ENCODE assay signal across 17 cellular contexts in genomic region chr17:4514206-4514605, GRCh38. TPM values are rescaled to one million over a fixed set of nuclear protein-coding genes. Genes with fewer than 3 reads are reported as not detected.
DNase-seq lines count a peak whose midpoint lies in the region; ATAC-seq and TF ChIP-seq lines count a peak whose summit lies in the region.
"Had no signal": no experiment of that assay in that cellular context is flagged by ENCODE, and none has a peak within 500 bp of the region (broad histone marks: within the 10 kb centered on the region; RNA-seq: fewer than 3 reads in every experiment).

No MANE protein-coding gene starts in this region.

- no peak overlapping the region for H3K27ac ChIP-seq in H9 (ENCODE audit: insufficient read length, low read depth, low read length)
- H3K27ac ChIP-seq in cingulate gyrus (ENCODE audit: low read depth, low read length), result peak overlapping the region; percentile 19
- H3K27ac ChIP-seq in lower lobe of right lung, result peak overlapping the region; percentile 70
- H3K27ac ChIP-seq in stomach, result peak overlapping the region; percentile 49 to 90 (median 78)
- H3K27ac ChIP-seq: SJCRH30 had no signal

- H3K79me2 ChIP-seq in H9 (ENCODE audit: insufficient read depth, low read length), result no peaks in the 10 kb centered on the region

- no peaks in the 10 kb centered on the region for H3K4me1 ChIP-seq in H9 (ENCODE audit: insufficient read depth, low read length)
- H3K4me1 ChIP-seq in lower lobe of right lung, result peaks cover 84% of the 10 kb centered on the region
- peaks cover 59 to 85% (median 71%) of the 10 kb centered on the region in 4 donors for H3K4me1 ChIP-seq in stomach
- H3K4me1 ChIP-seq: SJCRH30 had no signal

- H2BK15ac ChIP-seq in H9 (ENCODE audit: low read depth, low read length), result no peak overlapping the region

- peaks cover 30% of the 10 kb centered on the region for H3K27me3 Mint-ChIP-seq in H9 (ENCODE audit: low read depth)

- H2BK120ac ChIP-seq in H9 (ENCODE audit: low read depth, low read length, poor library complexity, severe bottlenecking), result no peak overlapping the region

- no peak overlapping the region for H2AFZ ChIP-seq in H9 (ENCODE audit: low read length)

- H3K9me3 Mint-ChIP-seq in H9, result no peaks in the 10 kb centered on the region; a peak in 1 of 5 replicates
- H3K9me3 Mint-ChIP-seq: T-helper 2 cell treated with Interferon-gamma antibody and Interleukin-4, amounts not matched to agents 5 μg/mL and 100 μg/mL, for 36 hours had no signal

- no peak for TF ChIP-seq POLR2A in stomach (IDR thresholded peaks at IDR 0.05)

- no peak overlapping the region; a peak in 1 of 7 replicates for H3K27ac Mint-ChIP-seq in H9
- H3K27ac Mint-ChIP-seq: T-helper 2 cell treated with Interferon-gamma antibody and Interleukin-4, amounts not matched to agents 5 μg/mL and 100 μg/mL, for 36 hours had no signal

- no peak for DNase-seq in H9
- peak; percentile 75 for DNase-seq in lower lobe of right lung
- peak; percentile 78 for DNase-seq in stomach
- DNase-seq in DMS79 (lab: John Stamatoyannopoulos, UW), result no peak
- no peak for DNase-seq in NCI-H1105 (lab: John Stamatoyannopoulos, UW)
- no peak for DNase-seq in NCI-H2171 (lab: John Stamatoyannopoulos, UW)
- DNase-seq in omental fat pad (ENCODE audit: low spot score), result no peak
- DNase-seq: activated CD4-positive, alpha-beta T cell treated with anti-CD3 and anti-CD28 coated beads for 4 hours; activated naive CD4-positive, alpha-beta T cell treated with anti-CD3 and anti-CD28 coated beads, Interleukin-2, amount 50 U/mL, for 16 hours; activated T-cell treated with anti-CD3 and anti-CD28 coated beads for 4 hours; AML-193; NCI-H524 treated with DMSO at 0.1 percent for 48 hours; SJCRH30 had no signal

- H3K36me3 ChIP-seq in lower lobe of right lung (no peaks in the 10 kb centered on the region), stomach (no peaks in the 10 kb centered on the region)
- H3K36me3 ChIP-seq: SJCRH30 had no signal

- H3K4me3 ChIP-seq in lower lobe of right lung (no peak overlapping the region), stomach (no peak overlapping the region)
- H3K4me3 ChIP-seq: esophagus muscularis mucosa, K562, SJCRH30 had no signal

- no peak overlapping the region for H2BK20ac ChIP-seq in H9 (ENCODE audit: low read depth, low read length, poor library complexity, severe bottlenecking)

- H3K23me2 ChIP-seq in H9 (ENCODE audit: insufficient read length, low read depth, low read length, poor library complexity, severe bottlenecking), result no peaks in the 10 kb centered on the region

- no peak overlapping the region for H3K4me3 Mint-ChIP-seq in H9
- H3K4me3 Mint-ChIP-seq: T-helper 2 cell treated with Interferon-gamma antibody and Interleukin-4, amounts not matched to agents 5 μg/mL and 100 μg/mL, for 36 hours had no signal

- no peak overlapping the region for H2AK5ac ChIP-seq in H9 (ENCODE audit: insufficient read length, low read length)

- no peak overlapping the region for H2BK5ac ChIP-seq in H9 (ENCODE audit: insufficient read length, low read length)

- no peak overlapping the region for H4K8ac ChIP-seq in H9 (replicated peaks; ENCODE audit: insufficient read length, low read depth, low read length)

- H3K56ac ChIP-seq in H9 (ENCODE audit: insufficient read length, low read depth, low read length), result no peak overlapping the region

- H4K20me1 ChIP-seq in H9 (ENCODE audit: control insufficient read depth, insufficient read depth, insufficient read length), result no peaks in the 10 kb centered on the region

- H4K5ac ChIP-seq in H9 (ENCODE audit: insufficient read length, low read depth, low read length), result no peak overlapping the region

- H3K4ac ChIP-seq in H9 (ENCODE audit: low read depth, low read length), result no peak overlapping the region

- no peak overlapping the region for H3K9ac ChIP-seq in H9 (ENCODE audit: extremely low read depth, insufficient read length, low read length)

- no peak overlapping the region for H2BK12ac ChIP-seq in H9 (ENCODE audit: insufficient read length, low read depth, low read length)

- intact Hi-C loops in lower lobe of right lung (cut with DNase I), result no loop called here
- intact Hi-C loops in stomach (cut with DNase I; ENCODE audit: low total_unique reads), result no loop called here

- H3T11ph ChIP-seq in H9 (ENCODE audit: low read length), result no peak overlapping the region

- no peaks in the 10 kb centered on the region for H3K27me3 ChIP-seq in H9 (ENCODE audit: insufficient read depth, low read length)
- no peaks in the 10 kb centered on the region for H3K27me3 ChIP-seq in lower lobe of right lung (ENCODE audit: low read depth)
- no peaks in the 10 kb centered on the region for H3K27me3 ChIP-seq in stomach
- H3K27me3 ChIP-seq: esophagus muscularis mucosa, SJCRH30 had no signal

- H4K91ac ChIP-seq in H9 (ENCODE audit: insufficient read length, low read depth, low read length), result no peak overlapping the region

- no peak overlapping the region for H3K18ac ChIP-seq in H9 (ENCODE audit: insufficient read length, low read depth, low read length)

- peaks cover 7 to 20% of the 10 kb centered on the region in 2 experiments for H3K4me1 Mint-ChIP-seq in H9

- ATAC-seq in lower lobe of right lung (peak; percentile 88 to 91), omental fat pad (ENCODE audit: low FRiP score) (no peak)
- ATAC-seq: K562 had no signal

- TF ChIP-seq CTCF in H9 (conservative IDR thresholded peaks at IDR 0.05), result no peak
- no peak for TF ChIP-seq CTCF in lower lobe of right lung (IDR thresholded peaks at IDR 0.05)
- TF ChIP-seq CTCF in stomach (IDR thresholded peaks at IDR 0.05), result no peak
- TF ChIP-seq CTCF in omental fat pad (IDR thresholded peaks at IDR 0.05), result no peak

- no peaks in the 10 kb centered on the region for H3K9me3 ChIP-seq in H9 (ENCODE audit: control insufficient read depth, low read depth, low read length)
- no peaks in the 10 kb centered on the region for H3K9me3 ChIP-seq in lower lobe of right lung
- H3K9me3 ChIP-seq in stomach, result no peaks in the 10 kb centered on the region
- H3K9me3 ChIP-seq: esophagus muscularis mucosa, SJCRH30 had no signal

- no peaks in the 10 kb centered on the region for H3K36me3 Mint-ChIP-seq in H9 (ENCODE audit: insufficient read depth in 1 of 3, low read depth in 3 of 3)

- H3K79me1 ChIP-seq in H9 (ENCODE audit: insufficient read depth, low read depth, low read length, poor library complexity, severe bottlenecking), result no peaks in the 10 kb centered on the region

- H3K14ac ChIP-seq in H9 (ENCODE audit: insufficient read depth, low read length), result peak overlapping the region; percentile 5; the same call in 1 of the 2 replicates

- no peak overlapping the region for H3K23ac ChIP-seq in H9 (ENCODE audit: insufficient read length, low read depth, low read length)

- WGBS in H9 (ENCODE audit: extremely low coverage, insufficient read length, low lambda C conversion rate), result no CpG with 5 or more reads among the region's 7 CpGs
- 44 to 67% (median 55%) methylated on average over 7 of the region's 7 CpGs for WGBS in stomach, 5 donors

- H3K4me2 ChIP-seq in H9 (ENCODE audit: insufficient read depth, insufficient read length, low read length), result no peak overlapping the region

- no peak for TF ChIP-seq EP300 in stomach (IDR thresholded peaks at IDR 0.05)

RNA-seq across cellular contexts. Expression of gene SPNS2, which starts 15.5 kb away (rescaled TPM):
- total RNA-seq in H9 (2021) (0.33 and 0.77 TPM in 2 replicates), lower lobe of right lung (42.0 TPM), stomach (10 to 100 TPM in 4 of 5 donors, 1 to 10 TPM in 1; 4.1 to 67.7 (median 27.7) TPM), omental fat pad (10 to 100 TPM in 3 of 4 donors, 1 to 10 TPM in 1; 6.0 to 46.0 (median 22.6) TPM)
- polyA plus RNA-seq in stomach, result 10 to 100 TPM; 13.7 to 30.0 (median 20.3) TPM
- total RNA-seq: K562 had no signal

RNA-seq across cellular contexts. Expression of gene MYBBP1A, which starts 41.0 kb away (rescaled TPM):
- 177 and 181 TPM in 2 replicates for total RNA-seq in H9 (2021)
- total RNA-seq in lower lobe of right lung, result 38.8 TPM
- 100 to 1,000 TPM in 2 of 5 donors, 10 to 100 TPM in 3; 38.6 to 237 (median 73.2) TPM for total RNA-seq in stomach
- polyA plus RNA-seq in stomach, result 10 to 100 TPM; 14.1 to 32.2 (median 21.5) TPM
- total RNA-seq in omental fat pad, result 100 to 1,000 TPM in 1 of 4 donors, 10 to 100 TPM in 3; 33.1 to 142 (median 39.1) TPM

RNA-seq across cellular contexts. Expression of gene GGT6, which starts 46.2 kb away (rescaled TPM):
- total RNA-seq in H9 (2021) (0.13 and 0.17 TPM in 2 replicates), lower lobe of right lung (3.7 TPM), stomach (100 to 1,000 TPM in 1 of 5 donors, 10 to 100 TPM in 3, 1 to 10 TPM in 1; 5.8 to 147 (median 11.6) TPM), omental fat pad (under 1 TPM in 1 of 4 donors, not detected in 3; 0.37 TPM)
- 10 to 100 TPM in 2 of 3 donors, 1 to 10 TPM in 1; 4.4 to 22.2 (median 18.8) TPM for polyA plus RNA-seq in stomach
- total RNA-seq: esophagus muscularis mucosa, SJCRH30 had no signal
- polyA plus RNA-seq: K562 had no signal

Comparison
In these comparisons a context has a peak if more than half of its experiments do, and no peak if none do; other contexts are left out.
1. DNase-seq: peak in lower lobe of right lung (single experiment) and stomach (single experiment); none in H9 (single experiment), DMS79 (single experiment), NCI-H1105 (single experiment), NCI-H2171 (single experiment) and omental fat pad (single experiment).